Comparison of ENCODE assay signal across 1 cellular context in genomic region chr4:152535903-152536544, GRCh38.
TF ChIP-seq lines count a peak whose summit lies in the region.

A gene with protein sequence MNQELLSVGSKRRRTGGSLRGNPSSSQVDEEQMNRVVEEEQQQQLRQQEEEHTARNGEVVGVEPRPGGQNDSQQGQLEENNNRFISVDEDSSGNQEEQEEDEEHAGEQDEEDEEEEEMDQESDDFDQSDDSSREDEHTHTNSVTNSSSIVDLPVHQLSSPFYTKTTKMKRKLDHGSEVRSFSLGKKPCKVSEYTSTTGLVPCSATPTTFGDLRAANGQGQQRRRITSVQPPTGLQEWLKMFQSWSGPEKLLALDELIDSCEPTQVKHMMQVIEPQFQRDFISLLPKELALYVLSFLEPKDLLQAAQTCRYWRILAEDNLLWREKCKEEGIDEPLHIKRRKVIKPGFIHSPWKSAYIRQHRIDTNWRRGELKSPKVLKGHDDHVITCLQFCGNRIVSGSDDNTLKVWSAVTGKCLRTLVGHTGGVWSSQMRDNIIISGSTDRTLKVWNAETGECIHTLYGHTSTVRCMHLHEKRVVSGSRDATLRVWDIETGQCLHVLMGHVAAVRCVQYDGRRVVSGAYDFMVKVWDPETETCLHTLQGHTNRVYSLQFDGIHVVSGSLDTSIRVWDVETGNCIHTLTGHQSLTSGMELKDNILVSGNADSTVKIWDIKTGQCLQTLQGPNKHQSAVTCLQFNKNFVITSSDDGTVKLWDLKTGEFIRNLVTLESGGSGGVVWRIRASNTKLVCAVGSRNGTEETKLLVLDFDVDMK (minus strand): TSS chr4:152536092. CDS start chr4:152411803, 124,289 bp downstream.

TF ChIP-seq in HepG2, 621 proteins besides CTCF, POLR2A, EP300 and RAD21 (continued from another document and continues in another):
- TF ChIP-seq, protein P1, sequence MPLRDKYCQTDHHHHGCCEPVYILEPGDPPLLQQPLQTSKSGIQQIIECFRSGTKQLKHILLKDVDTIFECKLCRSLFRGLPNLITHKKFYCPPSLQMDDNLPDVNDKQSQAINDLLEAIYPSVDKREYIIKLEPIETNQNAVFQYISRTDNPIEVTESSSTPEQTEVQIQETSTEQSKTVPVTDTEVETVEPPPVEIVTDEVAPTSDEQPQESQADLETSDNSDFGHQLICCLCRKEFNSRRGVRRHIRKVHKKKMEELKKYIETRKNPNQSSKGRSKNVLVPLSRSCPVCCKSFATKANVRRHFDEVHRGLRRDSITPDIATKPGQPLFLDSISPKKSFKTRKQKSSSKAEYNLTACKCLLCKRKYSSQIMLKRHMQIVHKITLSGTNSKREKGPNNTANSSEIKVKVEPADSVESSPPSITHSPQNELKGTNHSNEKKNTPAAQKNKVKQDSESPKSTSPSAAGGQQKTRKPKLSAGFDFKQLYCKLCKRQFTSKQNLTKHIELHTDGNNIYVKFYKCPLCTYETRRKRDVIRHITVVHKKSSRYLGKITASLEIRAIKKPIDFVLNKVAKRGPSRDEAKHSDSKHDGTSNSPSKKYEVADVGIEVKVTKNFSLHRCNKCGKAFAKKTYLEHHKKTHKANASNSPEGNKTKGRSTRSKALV (CRISPR knock-in tag; IDR thresholded peaks at IDR 0.05) = peak; percentile 80
- TF ChIP-seq ZKSCAN5 (CRISPR knock-in tag; IDR thresholded peaks at IDR 0.05) (no peak), ZNF619 (CRISPR knock-in tag; IDR thresholded peaks at IDR 0.05) (no peak), FOXA3 (CRISPR knock-in tag; IDR thresholded peaks at IDR 0.05) (peak; percentile 67), ZNF124 (CRISPR knock-in tag; IDR thresholded peaks at IDR 0.05) (peak; percentile 48; the same call in 1 of the 2 replicates), SCMH1 (CRISPR knock-in tag; IDR thresholded peaks at IDR 0.05; ENCODE audit: borderline replicate concordance) (no peak), NRL (CRISPR knock-in tag; IDR thresholded peaks at IDR 0.05; ENCODE audit: borderline replicate concordance) (peak; percentile 69; the same call in 1 of the 2 replicates), EHMT2 (IDR thresholded peaks at IDR 0.05; ENCODE audit: borderline replicate concordance, low read depth, low read length) (no peak), ZNF615 (CRISPR knock-in tag; IDR thresholded peaks at IDR 0.05; ENCODE audit: borderline replicate concordance) (no peak; the same call in 1 of the 2 replicates), NR2F6 (IDR thresholded peaks at IDR 0.05) (no peak), NR2F6 (CRISPR knock-in tag; IDR thresholded peaks at IDR 0.05) (peak; percentile 68; the same call in 1 of the 2 replicates), TGIF2 (CRISPR knock-in tag; IDR thresholded peaks at IDR 0.05) (no peak; the same call in 1 of the 2 replicates), ZNF607 (CRISPR knock-in tag; IDR thresholded peaks at IDR 0.05; ENCODE audit: borderline replicate concordance) (peak; percentile 47), FOXJ3 (CRISPR knock-in tag; IDR thresholded peaks at IDR 0.05; ENCODE audit: borderline replicate concordance) (peak; percentile 54; the same call in 1 of the 2 replicates), HMG20A (CRISPR knock-in tag; IDR thresholded peaks at IDR 0.05; ENCODE audit: borderline replicate concordance) (no peak), TEF (CRISPR knock-in tag; IDR thresholded peaks at IDR 0.05) (no peak), ZNF792 (CRISPR knock-in tag; IDR thresholded peaks at IDR 0.05) (peak; percentile 21; the same call in 1 of the 2 replicates), IKZF5 (CRISPR knock-in tag; IDR thresholded peaks at IDR 0.05) (peak; percentile 63; the same call in 1 of the 2 replicates), ZNF788 (CRISPR knock-in tag; IDR thresholded peaks at IDR 0.05; ENCODE audit: borderline replicate concordance) (peak; percentile 84; the same call in 1 of the 2 replicates), ZNF746 (CRISPR knock-in tag; IDR thresholded peaks at IDR 0.05) (peak; percentile 42; the same call in 1 of the 2 replicates), ZFP36L1 (CRISPR knock-in tag; IDR thresholded peaks at IDR 0.05) (0 out of 2 replicates have a peak, but pooled peaks have one; percentile 39), ZFYVE20 (CRISPR knock-in tag; IDR thresholded peaks at IDR 0.05; ENCODE audit: borderline replicate concordance, low read depth) (no peak), KDM5A (IDR thresholded peaks at IDR 0.05; ENCODE audit: borderline replicate concordance, low read length) (peak; percentile 85), ZBTB8A (CRISPR knock-in tag; IDR thresholded peaks at IDR 0.05; ENCODE audit: borderline replicate concordance, low read depth) (no peak), MTA3 (CRISPR knock-in tag; IDR thresholded peaks at IDR 0.05) (no peak), CCDC6 (CRISPR knock-in tag; IDR thresholded peaks at IDR 0.05) (peak; percentile 82; the same call in 1 of the 2 replicates), ZNF276 (CRISPR knock-in tag; IDR thresholded peaks at IDR 0.05; ENCODE audit: low read depth) (no peak), KDM4B (CRISPR knock-in tag; IDR thresholded peaks at IDR 0.05) (0 out of 2 replicates have a peak, but pooled peaks have one; percentile 69), FOSL1 (CRISPR knock-in tag; IDR thresholded peaks at IDR 0.05; ENCODE audit: borderline replicate concordance) (no peak), MEIS2 (CRISPR knock-in tag; IDR thresholded peaks at IDR 0.05) (no peak; the same call in 1 of the 2 replicates), HOXD1 (CRISPR knock-in tag; IDR thresholded peaks at IDR 0.05) (peak; percentile 50; the same call in 1 of the 2 replicates), HIVEP1 (CRISPR knock-in tag; IDR thresholded peaks at IDR 0.05) (peak; percentile 84), TAF1 (CRISPR knock-in tag; IDR thresholded peaks at IDR 0.05) (peak; percentile 91)
- TF ChIP-seq, protein P2, sequence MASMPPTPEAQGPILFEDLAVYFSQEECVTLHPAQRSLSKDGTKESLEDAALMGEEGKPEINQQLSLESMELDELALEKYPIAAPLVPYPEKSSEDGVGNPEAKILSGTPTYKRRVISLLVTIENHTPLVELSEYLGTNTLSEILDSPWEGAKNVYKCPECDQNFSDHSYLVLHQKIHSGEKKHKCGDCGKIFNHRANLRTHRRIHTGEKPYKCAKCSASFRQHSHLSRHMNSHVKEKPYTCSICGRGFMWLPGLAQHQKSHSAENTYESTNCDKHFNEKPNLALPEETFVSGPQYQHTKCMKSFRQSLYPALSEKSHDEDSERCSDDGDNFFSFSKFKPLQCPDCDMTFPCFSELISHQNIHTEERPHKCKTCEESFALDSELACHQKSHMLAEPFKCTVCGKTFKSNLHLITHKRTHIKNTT (CRISPR knock-in tag; IDR thresholded peaks at IDR 0.05) = no peak
- TF ChIP-seq, protein P3, sequence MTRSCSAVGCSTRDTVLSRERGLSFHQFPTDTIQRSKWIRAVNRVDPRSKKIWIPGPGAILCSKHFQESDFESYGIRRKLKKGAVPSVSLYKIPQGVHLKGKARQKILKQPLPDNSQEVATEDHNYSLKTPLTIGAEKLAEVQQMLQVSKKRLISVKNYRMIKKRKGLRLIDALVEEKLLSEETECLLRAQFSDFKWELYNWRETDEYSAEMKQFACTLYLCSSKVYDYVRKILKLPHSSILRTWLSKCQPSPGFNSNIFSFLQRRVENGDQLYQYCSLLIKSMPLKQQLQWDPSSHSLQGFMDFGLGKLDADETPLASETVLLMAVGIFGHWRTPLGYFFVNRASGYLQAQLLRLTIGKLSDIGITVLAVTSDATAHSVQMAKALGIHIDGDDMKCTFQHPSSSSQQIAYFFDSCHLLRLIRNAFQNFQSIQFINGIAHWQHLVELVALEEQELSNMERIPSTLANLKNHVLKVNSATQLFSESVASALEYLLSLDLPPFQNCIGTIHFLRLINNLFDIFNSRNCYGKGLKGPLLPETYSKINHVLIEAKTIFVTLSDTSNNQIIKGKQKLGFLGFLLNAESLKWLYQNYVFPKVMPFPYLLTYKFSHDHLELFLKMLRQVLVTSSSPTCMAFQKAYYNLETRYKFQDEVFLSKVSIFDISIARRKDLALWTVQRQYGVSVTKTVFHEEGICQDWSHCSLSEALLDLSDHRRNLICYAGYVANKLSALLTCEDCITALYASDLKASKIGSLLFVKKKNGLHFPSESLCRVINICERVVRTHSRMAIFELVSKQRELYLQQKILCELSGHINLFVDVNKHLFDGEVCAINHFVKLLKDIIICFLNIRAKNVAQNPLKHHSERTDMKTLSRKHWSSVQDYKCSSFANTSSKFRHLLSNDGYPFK (CRISPR knock-in tag; IDR thresholded peaks at IDR 0.05; ENCODE audit: borderline replicate concordance) = peak; percentile 88; the same call in 1 of the 2 replicates
- TF ChIP-seq, protein P4, sequence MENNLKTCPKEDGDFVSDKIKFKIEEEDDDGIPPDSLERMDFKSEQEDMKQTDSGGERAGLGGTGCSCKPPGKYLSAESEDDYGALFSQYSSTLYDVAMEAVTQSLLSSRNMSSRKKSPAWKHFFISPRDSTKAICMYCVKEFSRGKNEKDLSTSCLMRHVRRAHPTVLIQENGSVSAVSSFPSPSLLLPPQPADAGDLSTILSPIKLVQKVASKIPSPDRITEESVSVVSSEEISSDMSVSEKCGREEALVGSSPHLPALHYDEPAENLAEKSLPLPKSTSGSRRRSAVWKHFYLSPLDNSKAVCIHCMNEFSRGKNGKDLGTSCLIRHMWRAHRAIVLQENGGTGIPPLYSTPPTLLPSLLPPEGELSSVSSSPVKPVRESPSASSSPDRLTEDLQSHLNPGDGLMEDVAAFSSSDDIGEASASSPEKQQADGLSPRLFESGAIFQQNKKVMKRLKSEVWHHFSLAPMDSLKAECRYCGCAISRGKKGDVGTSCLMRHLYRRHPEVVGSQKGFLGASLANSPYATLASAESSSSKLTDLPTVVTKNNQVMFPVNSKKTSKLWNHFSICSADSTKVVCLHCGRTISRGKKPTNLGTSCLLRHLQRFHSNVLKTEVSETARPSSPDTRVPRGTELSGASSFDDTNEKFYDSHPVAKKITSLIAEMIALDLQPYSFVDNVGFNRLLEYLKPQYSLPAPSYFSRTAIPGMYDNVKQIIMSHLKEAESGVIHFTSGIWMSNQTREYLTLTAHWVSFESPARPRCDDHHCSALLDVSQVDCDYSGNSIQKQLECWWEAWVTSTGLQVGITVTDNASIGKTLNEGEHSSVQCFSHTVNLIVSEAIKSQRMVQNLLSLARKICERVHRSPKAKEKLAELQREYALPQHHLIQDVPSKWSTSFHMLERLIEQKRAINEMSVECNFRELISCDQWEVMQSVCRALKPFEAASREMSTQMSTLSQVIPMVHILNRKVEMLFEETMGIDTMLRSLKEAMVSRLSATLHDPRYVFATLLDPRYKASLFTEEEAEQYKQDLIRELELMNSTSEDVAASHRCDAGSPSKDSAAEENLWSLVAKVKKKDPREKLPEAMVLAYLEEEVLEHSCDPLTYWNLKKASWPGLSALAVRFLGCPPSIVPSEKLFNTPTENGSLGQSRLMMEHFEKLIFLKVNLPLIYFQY (CRISPR knock-in tag; IDR thresholded peaks at IDR 0.05; ENCODE audit: borderline replicate concordance) = 0 out of 2 replicates have a peak, but pooled peaks have one; percentile 13
- TF ChIP-seq, protein P5, sequence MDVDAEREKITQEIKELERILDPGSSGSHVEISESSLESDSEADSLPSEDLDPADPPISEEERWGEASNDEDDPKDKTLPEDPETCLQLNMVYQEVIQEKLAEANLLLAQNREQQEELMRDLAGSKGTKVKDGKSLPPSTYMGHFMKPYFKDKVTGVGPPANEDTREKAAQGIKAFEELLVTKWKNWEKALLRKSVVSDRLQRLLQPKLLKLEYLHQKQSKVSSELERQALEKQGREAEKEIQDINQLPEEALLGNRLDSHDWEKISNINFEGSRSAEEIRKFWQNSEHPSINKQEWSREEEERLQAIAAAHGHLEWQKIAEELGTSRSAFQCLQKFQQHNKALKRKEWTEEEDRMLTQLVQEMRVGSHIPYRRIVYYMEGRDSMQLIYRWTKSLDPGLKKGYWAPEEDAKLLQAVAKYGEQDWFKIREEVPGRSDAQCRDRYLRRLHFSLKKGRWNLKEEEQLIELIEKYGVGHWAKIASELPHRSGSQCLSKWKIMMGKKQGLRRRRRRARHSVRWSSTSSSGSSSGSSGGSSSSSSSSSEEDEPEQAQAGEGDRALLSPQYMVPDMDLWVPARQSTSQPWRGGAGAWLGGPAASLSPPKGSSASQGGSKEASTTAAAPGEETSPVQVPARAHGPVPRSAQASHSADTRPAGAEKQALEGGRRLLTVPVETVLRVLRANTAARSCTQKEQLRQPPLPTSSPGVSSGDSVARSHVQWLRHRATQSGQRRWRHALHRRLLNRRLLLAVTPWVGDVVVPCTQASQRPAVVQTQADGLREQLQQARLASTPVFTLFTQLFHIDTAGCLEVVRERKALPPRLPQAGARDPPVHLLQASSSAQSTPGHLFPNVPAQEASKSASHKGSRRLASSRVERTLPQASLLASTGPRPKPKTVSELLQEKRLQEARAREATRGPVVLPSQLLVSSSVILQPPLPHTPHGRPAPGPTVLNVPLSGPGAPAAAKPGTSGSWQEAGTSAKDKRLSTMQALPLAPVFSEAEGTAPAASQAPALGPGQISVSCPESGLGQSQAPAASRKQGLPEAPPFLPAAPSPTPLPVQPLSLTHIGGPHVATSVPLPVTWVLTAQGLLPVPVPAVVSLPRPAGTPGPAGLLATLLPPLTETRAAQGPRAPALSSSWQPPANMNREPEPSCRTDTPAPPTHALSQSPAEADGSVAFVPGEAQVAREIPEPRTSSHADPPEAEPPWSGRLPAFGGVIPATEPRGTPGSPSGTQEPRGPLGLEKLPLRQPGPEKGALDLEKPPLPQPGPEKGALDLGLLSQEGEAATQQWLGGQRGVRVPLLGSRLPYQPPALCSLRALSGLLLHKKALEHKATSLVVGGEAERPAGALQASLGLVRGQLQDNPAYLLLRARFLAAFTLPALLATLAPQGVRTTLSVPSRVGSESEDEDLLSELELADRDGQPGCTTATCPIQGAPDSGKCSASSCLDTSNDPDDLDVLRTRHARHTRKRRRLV (CRISPR knock-in tag; IDR thresholded peaks at IDR 0.05) = peak; percentile 58; the same call in 1 of the 2 replicates
